Comparison of ENCODE assay signal across 9 cellular contexts in the genomic region with DNA sequence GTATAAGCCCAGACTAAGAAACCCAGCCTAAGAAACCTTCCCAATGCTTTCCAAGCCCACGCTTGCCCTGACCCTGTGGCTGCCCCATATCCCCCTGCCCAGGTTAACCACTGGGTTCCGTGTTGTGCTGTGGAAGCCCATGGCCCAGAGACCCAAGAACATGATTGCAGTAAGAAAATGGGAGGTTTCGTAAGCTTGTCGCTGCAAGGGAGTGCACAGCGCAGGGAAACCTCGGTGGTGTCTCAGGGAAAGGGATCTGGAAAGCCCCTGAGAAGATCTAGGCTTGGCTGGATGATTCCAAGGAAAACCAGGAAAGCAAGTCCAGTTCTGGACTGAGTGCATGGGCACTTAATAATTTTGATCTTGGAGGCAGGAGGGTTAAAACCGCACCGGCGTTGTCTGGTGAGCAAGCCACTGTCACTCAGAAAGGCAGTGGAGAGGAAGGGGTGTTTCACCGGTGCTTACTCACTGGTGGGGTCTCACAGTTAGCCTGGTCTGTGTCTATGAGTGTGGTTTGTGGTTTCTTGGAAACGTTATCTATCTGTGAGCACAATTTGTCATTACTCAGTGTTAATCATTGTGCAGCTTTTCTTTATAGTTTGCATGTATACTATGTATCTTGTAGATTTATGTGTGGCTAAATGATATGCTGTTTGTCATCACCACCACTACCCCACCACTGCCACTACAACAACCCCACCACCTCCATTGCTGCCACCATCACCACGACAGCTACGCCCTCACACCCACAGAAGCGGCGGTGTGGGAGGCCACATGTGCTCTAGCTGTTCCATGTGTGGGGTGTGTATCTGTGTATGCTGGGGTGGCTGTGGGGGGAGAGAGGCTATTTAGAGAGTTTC. TPM values are rescaled to one million over a fixed set of nuclear protein-coding genes. Genes with fewer than 3 reads are reported as not detected.
DNase-seq lines count a peak whose midpoint lies in the region; ATAC-seq and TF ChIP-seq lines count a peak whose summit lies in the region.
"Had no signal": no experiment of that assay in that cellular context is flagged by ENCODE, and none has a peak within 500 bp of the region (broad histone marks: within the 10 kb centered on the region; RNA-seq: fewer than 3 reads in every experiment).

No MANE protein-coding gene starts in this region.

- TF ChIP-seq CTCF in lower leg skin (IDR thresholded peaks at IDR 0.05) = no peak

- H3K36me3 ChIP-seq in BLaER1 = no peaks in the 10 kb centered on the region

- H3K4me1 Mint-ChIP-seq in activated naive CD8-positive, alpha-beta T cell treated with anti-CD3 and anti-CD28 coated beads, Interleukin-2, amount 10 ng/mL, durations not matched to agents 7 days and 5 days = peaks cover 19% of the 10 kb centered on the region

- no peaks in the 10 kb centered on the region for H4K20me1 ChIP-seq in BLaER1

- peak overlapping the region; percentile 58 for H3K27ac ChIP-seq in BLaER1

- no peak for TF ChIP-seq POLR2A in lower leg skin (IDR thresholded peaks at IDR 0.05)

- POLR2A ChIA-PET in activated naive CD8-positive, alpha-beta T cell treated with anti-CD3 and anti-CD28 coated beads, Interleukin-2, amount 10 ng/mL, durations not matched to agents 7 days and 5 days (lab: Charles Lee) = no interaction called here

- ATAC-seq in activated naive CD8-positive, alpha-beta T cell treated with anti-CD3 and anti-CD28 coated beads, Interleukin-2, amount 10 ng/mL, durations not matched to agents 7 days and 5 days (ENCODE audit: low read depth) = peak; percentile 40
- no peak for ATAC-seq in HG02759 (IDR thresholded peaks at IDR 0.05; ENCODE audit: unreplicated experiment)
- no peak for ATAC-seq in left colon

- H3K27me3 Mint-ChIP-seq in activated naive CD8-positive, alpha-beta T cell treated with anti-CD3 and anti-CD28 coated beads, Interleukin-2, amount 10 ng/mL, durations not matched to agents 7 days and 5 days = peaks cover 10% of the 10 kb centered on the region

- no peaks in the 10 kb centered on the region for H3K9me3 Mint-ChIP-seq in activated naive CD8-positive, alpha-beta T cell treated with anti-CD3 and anti-CD28 coated beads, Interleukin-2, amount 10 ng/mL, durations not matched to agents 7 days and 5 days

- H3K27ac Mint-ChIP-seq in activated naive CD8-positive, alpha-beta T cell treated with anti-CD3 and anti-CD28 coated beads, Interleukin-2, amount 10 ng/mL, durations not matched to agents 7 days and 5 days = no peak overlapping the region

- H3K4me2 ChIP-seq in BLaER1 = peak overlapping the region; percentile 87

- no peaks in the 10 kb centered on the region for H3K27me3 ChIP-seq in BLaER1

- H3K36me3 Mint-ChIP-seq in activated naive CD8-positive, alpha-beta T cell treated with anti-CD3 and anti-CD28 coated beads, Interleukin-2, amount 10 ng/mL, durations not matched to agents 7 days and 5 days = no peaks in the 10 kb centered on the region

- 74 to 75% methylated on average over 15 of the region's 15 CpGs for WGBS in lower leg skin, 2 donors

- H3K4me3 ChIP-seq in BLaER1 (peak overlapping the region; percentile 38), lower leg skin (ENCODE audit: low read depth, poor library complexity, severe bottlenecking) (no peak overlapping the region)
- H3K4me3 ChIP-seq in Jurkat, Clone E6-1 (ENCODE audit: low read length) = no peak overlapping the region

- H3K9ac ChIP-seq in BLaER1 = no peak overlapping the region

- H3K4me3 Mint-ChIP-seq in activated naive CD8-positive, alpha-beta T cell treated with anti-CD3 and anti-CD28 coated beads, Interleukin-2, amount 10 ng/mL, durations not matched to agents 7 days and 5 days = no peak overlapping the region

- peak; percentile 71 for DNase-seq in Jurkat, Clone E6-1 (ENCODE audit: low read depth, low spot score)
- no peak for DNase-seq in activated naive CD8-positive, alpha-beta T cell treated with anti-CD3 and anti-CD28 coated beads, Interleukin-2, amount 10 ng/mL, durations not matched to agents 7 days and 5 days
- DNase-seq in lower leg skin (ENCODE audit: low spot score in 2 of 2) = peak; percentile 2 to 62
- no peak for DNase-seq in HT-29 (ENCODE audit: low spot score)
- no peak for DNase-seq in CD1c-positive myeloid dendritic cell (ENCODE audit: extremely low spot score)
- DNase-seq in left colon = no peak
- DNase-seq: NCI-H526 treated with DMSO at 0.1 percent for 48 hours had no signal

- no peaks in the 10 kb centered on the region for H3K9me3 ChIP-seq in BLaER1

- intact Hi-C loops in lower leg skin (cut with DNase I; ENCODE audit: low total_unique reads) (no loop called here), left colon (cut with DNase I, micrococcal nuclease) (no loop called here)

- H3K4me1 ChIP-seq in BLaER1 = peaks cover 87% of the 10 kb centered on the region

RNA-seq across cellular contexts. Expression of gene PRDM11, which starts 53.3 kb away (rescaled TPM):
- 4.0 TPM for polyA plus RNA-seq in Jurkat, Clone E6-1 (2012; ENCODE audit: insufficient read depth, insufficient read length)
- total RNA-seq in activated naive CD8-positive, alpha-beta T cell treated with anti-CD3 and anti-CD28 coated beads, Interleukin-2, amount 10 ng/mL, durations not matched to agents 7 days and 5 days = 1 to 10 TPM; 6.5 to 7.3 TPM
- 1 to 10 TPM; 3.2 to 9.5 (median 6.6) TPM for total RNA-seq in lower leg skin
- 2.0 and 3.7 TPM in 2 replicates for total RNA-seq in HT-29 (2014; rRNA removed; shearing (Covaris generic))
- total RNA-seq in left colon = 1 to 10 TPM; 6.6 to 9.7 TPM

Comparison
In these comparisons a context has a peak if more than half of its experiments do, and no peak if none do; other contexts are left out.
1. DNase-seq: peak in Jurkat, Clone E6-1 (single experiment) and lower leg skin (2 of 2); none in activated naive CD8-positive, alpha-beta T cell treated with anti-CD3 and anti-CD28 coated beads, Interleukin-2, amount 10 ng/mL, durations not matched to agents 7 days and 5 days (single experiment), HT-29 (single experiment), CD1c-positive myeloid dendritic cell (single experiment) and left colon (0 of 2).